30 cellular contexts compared by ENCODE assay signal in the genomic region with DNA sequence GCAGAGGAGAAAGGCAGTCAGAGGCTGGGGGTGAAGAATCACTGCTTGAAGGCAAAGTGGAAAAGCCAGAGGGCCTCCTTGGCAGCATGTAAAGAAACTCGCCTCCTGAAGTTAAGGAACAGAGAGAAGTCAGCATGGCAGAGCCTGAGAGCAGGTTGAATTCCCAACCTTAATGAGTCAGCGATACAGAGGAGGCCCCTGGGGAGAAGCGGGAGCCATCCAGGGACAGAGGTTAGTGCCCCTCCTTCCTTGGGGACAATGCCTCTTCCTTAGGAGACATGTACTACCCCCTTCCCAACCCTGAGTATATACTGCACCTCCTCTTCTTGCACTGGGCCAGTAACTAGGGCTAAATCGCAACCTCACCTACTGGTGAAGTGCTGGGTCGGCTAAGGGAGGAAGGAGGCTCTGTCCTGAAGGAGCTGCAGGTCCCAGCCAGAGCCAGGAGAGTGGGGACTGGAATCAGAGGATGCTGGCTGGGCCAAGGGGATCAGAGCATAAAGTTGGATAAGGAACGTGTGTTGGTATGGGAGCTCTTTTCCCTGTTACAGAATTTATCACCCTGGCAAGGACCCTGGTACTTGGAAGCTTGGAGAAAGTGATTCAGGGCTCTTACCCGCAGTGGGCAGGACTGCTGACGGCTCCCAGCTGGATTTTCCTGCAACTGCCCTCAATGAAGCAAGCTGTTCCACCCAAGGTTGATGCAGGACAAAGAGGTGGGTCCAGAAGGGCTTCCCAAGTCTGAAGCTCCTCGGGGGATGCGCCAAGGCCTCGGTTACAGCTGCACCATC. TPM values are rescaled to one million over a fixed set of nuclear protein-coding genes. Genes with fewer than 3 reads are reported as not detected.
DNase-seq lines count a peak whose midpoint lies in the region; TF ChIP-seq lines count a peak whose summit lies in the region.
"Had no signal": no experiment of that assay in that cellular context is flagged by ENCODE, and none has a peak within 500 bp of the region (broad histone marks: within the 10 kb centered on the region; RNA-seq: fewer than 3 reads in every experiment).

No MANE protein-coding gene starts in this region.

- H3K27ac Mint-ChIP-seq in IgD-negative memory B cell (peak overlapping the region in 2 of 3 donors; percentile 51 to 86), endodermal cell (peak overlapping the region; percentile 46), nephron progenitor cell (peak overlapping the region; percentile 9)
- H3K27ac Mint-ChIP-seq: activated CD4-positive, alpha-beta memory T cell treated with anti-CD3 and anti-CD28 coated beads for 36 hours; activated naive CD8-positive, alpha-beta T cell; activated T-helper 2 cell treated with anti-CD3 and anti-CD28 coated beads, Interferon-gamma antibody, Interleukin-2, Interleukin-4, amounts not matched to agents 10 μg/mL and 5 μg/mL and 100 μg/mL, durations not matched to agents 14 hours and 24 hours and 36 hours had no signal

- WGBS in endodermal cell (ENCODE audit: insufficient coverage in 1 of 2, insufficient read length in 1 of 2), 2 experiments = 79 to 85% methylated on average over 8 to 11 of the region's 11 CpGs

- H3K9me3 Mint-ChIP-seq in IgD-negative memory B cell = no peaks in the 10 kb centered on the region
- no peaks in the 10 kb centered on the region for H3K9me3 Mint-ChIP-seq in endodermal cell
- no peaks in the 10 kb centered on the region for H3K9me3 Mint-ChIP-seq in nephron progenitor cell
- H3K9me3 Mint-ChIP-seq: activated CD4-positive, alpha-beta memory T cell treated with anti-CD3 and anti-CD28 coated beads for 36 hours; activated T-helper 2 cell treated with anti-CD3 and anti-CD28 coated beads, Interferon-gamma antibody, Interleukin-2, Interleukin-4, amounts not matched to agents 10 μg/mL and 5 μg/mL and 100 μg/mL, durations not matched to agents 14 hours and 24 hours and 36 hours; naive thymus-derived CD8-positive, alpha-beta T cell had no signal

- H3K9me3 ChIP-seq in BLaER1 (no peaks in the 10 kb centered on the region), endodermal cell (ENCODE audit: control insufficient read depth, low read length) (no peaks in the 10 kb centered on the region)
- H3K9me3 ChIP-seq: ascending aorta, colonic mucosa, esophagus muscularis mucosa, gastrocnemius medialis, tibial nerve had no signal

- H3K4me2 ChIP-seq in BLaER1 = peak overlapping the region; percentile 48; the same call in 1 of the 2 replicates
- H3K4me2 ChIP-seq: hepatocyte, smooth muscle cell had no signal

- H3K27ac ChIP-seq in BLaER1 (no peak overlapping the region), endodermal cell (ENCODE audit: low read depth, low read length) (no peak overlapping the region)
- H3K27ac ChIP-seq: ascending aorta, cardiac muscle cell, colonic mucosa, esophagus muscularis mucosa, gastrocnemius medialis, hepatocyte, tibial nerve had no signal

- H3K9ac ChIP-seq in BLaER1 (no peak overlapping the region), endodermal cell (ENCODE audit: extremely low read depth, low read length, poor library complexity, severe bottlenecking) (no peak overlapping the region)

- no peaks in the 10 kb centered on the region for H3K36me3 ChIP-seq in BLaER1
- no peaks in the 10 kb centered on the region for H3K36me3 ChIP-seq in endodermal cell (ENCODE audit: control insufficient read depth, insufficient read depth, low read length)
- H3K36me3 ChIP-seq: ascending aorta, cardiac muscle cell, colonic mucosa, esophagus muscularis mucosa, gastrocnemius medialis, tibial nerve had no signal

- H3K4me3 Mint-ChIP-seq in IgD-negative memory B cell (no peak overlapping the region), endodermal cell (no peak overlapping the region), nephron progenitor cell (no peak overlapping the region)
- H3K4me3 Mint-ChIP-seq: activated CD4-positive, alpha-beta memory T cell treated with anti-CD3 and anti-CD28 coated beads for 36 hours; activated naive CD8-positive, alpha-beta T cell; CD4-positive, CD25-positive, alpha-beta regulatory T cell; naive thymus-derived CD8-positive, alpha-beta T cell had no signal

- H3K36me3 Mint-ChIP-seq in IgD-negative memory B cell = no peaks in the 10 kb centered on the region
- no peaks in the 10 kb centered on the region for H3K36me3 Mint-ChIP-seq in endodermal cell (ENCODE audit: low read depth)
- no peaks in the 10 kb centered on the region for H3K36me3 Mint-ChIP-seq in nephron progenitor cell (ENCODE audit: low read depth)
- H3K36me3 Mint-ChIP-seq: activated CD4-positive, alpha-beta memory T cell treated with anti-CD3 and anti-CD28 coated beads for 36 hours; activated naive CD8-positive, alpha-beta T cell; CD4-positive, CD25-positive, alpha-beta regulatory T cell; naive thymus-derived CD8-positive, alpha-beta T cell had no signal

- H3K27me3 Mint-ChIP-seq in IgD-negative memory B cell (no peaks in the 10 kb centered on the region), endodermal cell (ENCODE audit: insufficient read depth) (no peaks in the 10 kb centered on the region), nephron progenitor cell (ENCODE audit: low read depth, poor library complexity) (peaks cover 10% of the 10 kb centered on the region)
- H3K27me3 Mint-ChIP-seq: activated CD4-positive, alpha-beta memory T cell treated with anti-CD3 and anti-CD28 coated beads for 36 hours; activated naive CD8-positive, alpha-beta T cell had no signal

- peaks cover 38% of the 10 kb centered on the region for H3K4me1 ChIP-seq in BLaER1
- no peaks in the 10 kb centered on the region for H3K4me1 ChIP-seq in endodermal cell (ENCODE audit: control insufficient read depth, insufficient read depth, low read length)
- H3K4me1 ChIP-seq: colonic mucosa had no signal

- TF ChIP-seq CTCF in endodermal cell (conservative IDR thresholded peaks at IDR 0.05) (no peak), nephron progenitor cell (IDR thresholded peaks at IDR 0.05) (no peak)

- H4K20me1 ChIP-seq in BLaER1 = no peaks in the 10 kb centered on the region

- H3K27me3 ChIP-seq in BLaER1 (no peaks in the 10 kb centered on the region), endodermal cell (ENCODE audit: control insufficient read depth, insufficient read depth, low read length, poor library complexity, severe bottlenecking) (no peaks in the 10 kb centered on the region)
- H3K27me3 ChIP-seq: ascending aorta, cardiac muscle cell, colonic mucosa, esophagus muscularis mucosa, gastrocnemius medialis, hepatocyte, tibial nerve had no signal

- H3K4me3 ChIP-seq in BLaER1 (no peak overlapping the region), endodermal cell (ENCODE audit: low read length) (no peak overlapping the region)
- H3K4me3 ChIP-seq: ascending aorta, cardiac muscle cell, colonic mucosa, esophagus muscularis mucosa, gastrocnemius medialis, hepatocyte, smooth muscle cell, tibial nerve had no signal

- H3K4me1 Mint-ChIP-seq in IgD-negative memory B cell = peaks cover 7 to 16% (median 13%) of the 10 kb centered on the region in 3 donors
- peaks cover 3% of the 10 kb centered on the region for H3K4me1 Mint-ChIP-seq in endodermal cell
- peaks cover 21% of the 10 kb centered on the region for H3K4me1 Mint-ChIP-seq in nephron progenitor cell

- DNase-seq in endodermal cell (peak; percentile 72), nephron progenitor cell (no peak), ureter (ENCODE audit: low spot score) (no peak), pons (ENCODE audit: low spot score) (no peak), anterior cingulate cortex (lab: John Stamatoyannopoulos, UW) (no peak)
- no peak for DNase-seq in activated effector memory CD4-positive, alpha-beta T cell treated with anti-CD3 and anti-CD28 coated beads, Interleukin-2, amount 50 U/mL, for 16 hours
- DNase-seq: activated CD4-positive, alpha-beta memory T cell treated with anti-CD3 and anti-CD28 coated beads for 36 hours; CD4-positive, CD25-positive, alpha-beta regulatory T cell; colonic mucosa; gastrocnemius medialis; naive thymus-derived CD8-positive, alpha-beta T cell; NCI-H1105; NCI-H1930; NCI-H526 treated with DMSO at 0.1 percent for 48 hours; RPMI8226; stimulated activated CD4-positive, alpha-beta T cell treated with anti-CD3 and anti-CD28 coated beads, Interleukin-1b, Interleukin-23, amount 100 ng/mL, for 48 hours had no signal

RNA-seq across cellular contexts. Expression of gene AANAT, which starts 5.4 kb away (rescaled TPM):
- 1.1 TPM for polyA plus RNA-seq in IgD-negative memory B cell
- total RNA-seq in endodermal cell (not detected), ureter (not detected)
- polyA plus RNA-seq in endodermal cell (2013, experiment 1 of 2) = not detected
- polyA plus RNA-seq in endodermal cell (2013, experiment 2 of 2) = 0.29 TPM
- total RNA-seq: activated CD4-positive, alpha-beta memory T cell treated with anti-CD3 and anti-CD28 coated beads for 36 hours; ascending aorta; CD4-positive, CD25-positive, alpha-beta regulatory T cell; colonic mucosa; Daoy; esophagus muscularis mucosa; gastrocnemius medialis; hepatocyte; liver; naive thymus-derived CD8-positive, alpha-beta T cell; osteocyte; smooth muscle cell; T-helper 1 cell treated with Interleukin-12 subunit alpha and Interleukin-12 subunit beta and Interleukin-4 antibody, amounts not matched to agents 30 ng/mL and 1 ng/mL, for 36 hours; tibial nerve had no signal
- polyA plus RNA-seq: CD4-positive, CD25-positive, alpha-beta regulatory T cell; hepatocyte; liver; naive thymus-derived CD8-positive, alpha-beta T cell; smooth muscle cell had no signal

RNA-seq across cellular contexts. Expression of gene UBE2O, which starts 9.0 kb away (rescaled TPM):
- 13.8 TPM for polyA plus RNA-seq in IgD-negative memory B cell
- total RNA-seq in endodermal cell (10 to 100 TPM; 45.4 to 46.5 TPM), ureter (30.3 TPM)
- polyA plus RNA-seq in endodermal cell (2013, experiment 1 of 2) = 41.5 TPM
- polyA plus RNA-seq in endodermal cell (2013, experiment 2 of 2) = 38.4 TPM

RNA-seq across cellular contexts. Expression of gene RHBDF2, which starts 39.3 kb away (rescaled TPM):
- polyA plus RNA-seq in IgD-negative memory B cell = 160 TPM
- total RNA-seq in endodermal cell (10 to 100 TPM; 28.5 to 31.1 TPM), ureter (41.6 TPM)
- polyA plus RNA-seq in endodermal cell (2013, experiment 1 of 2) = 6.1 TPM
- 6.0 TPM for polyA plus RNA-seq in endodermal cell (2013, experiment 2 of 2)

Comparison
In these comparisons a context has a peak if more than half of its experiments do, and no peak if none do; other contexts are left out.
1. H3K27ac Mint-ChIP-seq: peak in every context shown above with its lines; median percentile 68 in IgD-negative memory B cell; 46 in endodermal cell; 9 in nephron progenitor cell.